8 cellular contexts compared by ENCODE assay signal in genomic region chr5:149853019-149853648, GRCh38.
DNase-seq lines count a peak whose midpoint lies in the region; ATAC-seq and TF ChIP-seq lines count a peak whose summit lies in the region.

No MANE protein-coding gene starts in this region.

- DNase-seq in AG09319 (ENCODE audit: extremely low read depth, low read depth) (peak; percentile 37), GM13977 (ENCODE audit: low spot score) (peak; percentile 77), RWPE1 (ENCODE audit: low spot score) (peak; percentile 79), amniotic stem cell (lab: John Stamatoyannopoulos, UW) (peak; percentile 54), right atrium auricular region (ENCODE audit: low spot score) (peak; percentile 87), putamen (ENCODE audit: low spot score) (peak; percentile 53)
- no peak for DNase-seq in activated T-helper 2 cell treated with anti-CD3 and anti-CD28 coated beads, Interferon-gamma antibody, Interleukin-2, Interleukin-4, amounts not matched to agents 10 μg/mL and 5 μg/mL and 100 μg/mL, durations not matched to agents 14 hours and 24 hours and 36 hours (ENCODE audit: low spot score)

- in situ Hi-C loops in GM13977 (cut with MboI; ENCODE audit: low pct_unique_long_range_greater_than_20kb, low sequenced_read_pairs, unreplicated experiment) = no loop called here

- no peaks in the 10 kb centered on the region for H3K27me3 Mint-ChIP-seq in activated T-helper 2 cell treated with anti-CD3 and anti-CD28 coated beads, Interferon-gamma antibody, Interleukin-2, Interleukin-4, amounts not matched to agents 10 μg/mL and 5 μg/mL and 100 μg/mL, durations not matched to agents 14 hours and 24 hours and 36 hours (ENCODE audit: low read depth)

- no peaks in the 10 kb centered on the region for H3K27me3 ChIP-seq in right atrium auricular region

- peaks cover 3% of the 10 kb centered on the region for H3K36me3 Mint-ChIP-seq in activated T-helper 2 cell treated with anti-CD3 and anti-CD28 coated beads, Interferon-gamma antibody, Interleukin-2, Interleukin-4, amounts not matched to agents 10 μg/mL and 5 μg/mL and 100 μg/mL, durations not matched to agents 14 hours and 24 hours and 36 hours (ENCODE audit: low read depth)

- H3K36me3 ChIP-seq in right atrium auricular region = peaks cover 4% of the 10 kb centered on the region

- POLR2A ChIA-PET in RWPE1 (lab: Yijun Ruan, JAX; ENCODE audit: low non-redundant PET) = no interaction called here

- H3K4me3 ChIP-seq in right atrium auricular region = no peak overlapping the region

- no peaks in the 10 kb centered on the region for H3K9me3 Mint-ChIP-seq in activated T-helper 2 cell treated with anti-CD3 and anti-CD28 coated beads, Interferon-gamma antibody, Interleukin-2, Interleukin-4, amounts not matched to agents 10 μg/mL and 5 μg/mL and 100 μg/mL, durations not matched to agents 14 hours and 24 hours and 36 hours

- TF ChIP-seq CTCF in AG09319 (IDR thresholded peaks at IDR 0.05; ENCODE audit: low read depth, low read length) (peak; percentile 93), GM13977 (IDR thresholded peaks at IDR 0.05; ENCODE audit: extremely low read depth, insufficient read depth, missing control alignments) (peak; percentile 86), RWPE1 (conservative IDR thresholded peaks at IDR 0.05; ENCODE audit: low read depth) (peak; percentile 95), right atrium auricular region (IDR thresholded peaks at IDR 0.05) (peak; percentile 82 to 90)

- H3K27ac Mint-ChIP-seq in activated T-helper 2 cell treated with anti-CD3 and anti-CD28 coated beads, Interferon-gamma antibody, Interleukin-2, Interleukin-4, amounts not matched to agents 10 μg/mL and 5 μg/mL and 100 μg/mL, durations not matched to agents 14 hours and 24 hours and 36 hours = no peak overlapping the region

- intact Hi-C loops in activated T-helper 2 cell treated with anti-CD3 and anti-CD28 coated beads, Interferon-gamma antibody, Interleukin-2, Interleukin-4, amounts not matched to agents 10 μg/mL and 5 μg/mL and 100 μg/mL, durations not matched to agents 14 hours and 24 hours and 36 hours (cut with micrococcal nuclease) = loop anchor here (5.0 kb wide), 1 partner anchor 109 kb away; the partner anchor contains the start of gene SLC26A2

- H3K4me3 Mint-ChIP-seq in activated T-helper 2 cell treated with anti-CD3 and anti-CD28 coated beads, Interferon-gamma antibody, Interleukin-2, Interleukin-4, amounts not matched to agents 10 μg/mL and 5 μg/mL and 100 μg/mL, durations not matched to agents 14 hours and 24 hours and 36 hours (ENCODE audit: low read depth) = no peak overlapping the region

- H3K9me3 ChIP-seq in right atrium auricular region = no peaks in the 10 kb centered on the region

- ATAC-seq in HG03342 (IDR thresholded peaks at IDR 0.05; ENCODE audit: unreplicated experiment) = peak; percentile 71

- H3K27ac ChIP-seq in RWPE1 (no peak overlapping the region), right atrium auricular region (peak overlapping the region; percentile 2 to 23)

- CTCF ChIA-PET in RWPE1 (lab: Yijun Ruan, JAX) = interaction anchor here (0.5 to 4.9 kb wide), 44 partner anchors 9 to 560 kb away, joined by 3 to 55 read pairs (median 4); partner anchors contain the start of genes ARHGEF37 and SLC26A2

- H3K4me1 ChIP-seq in right atrium auricular region = peaks cover 0 to 16% of the 10 kb centered on the region in 2 donors

- H3K4me1 Mint-ChIP-seq in activated T-helper 2 cell treated with anti-CD3 and anti-CD28 coated beads, Interferon-gamma antibody, Interleukin-2, Interleukin-4, amounts not matched to agents 10 μg/mL and 5 μg/mL and 100 μg/mL, durations not matched to agents 14 hours and 24 hours and 36 hours (ENCODE audit: low read depth) = no peaks in the 10 kb centered on the region
